Comparison of ENCODE assay signal across 8 cellular contexts in the genomic region with DNA sequence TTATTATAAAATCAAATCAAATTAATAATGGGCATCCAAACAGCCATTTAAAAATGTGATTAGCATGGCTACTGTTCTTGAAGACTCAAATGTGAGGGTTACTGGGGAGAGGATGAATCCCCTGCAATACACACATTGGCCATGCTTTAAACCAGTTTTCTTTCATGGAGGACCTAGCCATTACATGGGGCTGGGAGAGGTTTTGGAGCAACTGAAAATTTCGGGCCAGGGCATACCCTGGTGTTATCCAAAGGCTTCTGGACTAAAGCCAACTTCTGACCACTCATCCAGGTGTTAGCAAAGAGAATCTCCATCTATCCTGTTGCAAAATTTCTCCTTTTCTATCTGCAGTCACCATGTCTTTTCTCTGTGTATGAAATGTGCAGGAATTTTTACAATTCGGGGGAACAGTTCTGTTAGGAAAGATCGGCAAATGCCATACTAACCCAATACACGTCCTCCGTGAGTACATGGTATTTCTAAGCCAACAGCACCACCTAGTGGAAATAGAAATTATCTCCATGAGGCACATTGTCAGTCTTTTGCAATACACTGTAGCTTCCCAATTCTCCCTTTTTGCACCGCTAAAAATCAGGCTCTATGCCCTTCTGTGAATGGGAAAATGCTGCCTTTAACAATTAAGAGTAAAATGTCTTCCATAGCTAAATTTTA. TPM values are rescaled to one million over a fixed set of nuclear protein-coding genes. Genes with fewer than 3 reads are reported as not detected.
A peak's percentile ranks its signal among the peaks of the same experiment; 100 is the strongest.
DNase-seq lines count a peak whose midpoint lies in the region; ATAC-seq and TF ChIP-seq lines count a peak whose summit lies in the region.

No MANE protein-coding gene starts in this region.

- peak; percentile 47 for TF ChIP-seq CTCF in fibroblast of mammary gland (conservative IDR thresholded peaks at IDR 0.05; ENCODE audit: control insufficient read depth, insufficient read depth, low read depth, low read length)

- H3K27me3 ChIP-seq in MG63, result no peaks in the 10 kb centered on the region

- H3K9me3 ChIP-seq in SK-N-MC (ENCODE audit: low read depth, low read length) (no peaks in the 10 kb centered on the region; the same call in 1 of the 2 replicates), MG63 (no peaks in the 10 kb centered on the region)

- H3K9ac ChIP-seq in SK-N-MC (ENCODE audit: insufficient read length), result no peak overlapping the region

- H3K36me3 ChIP-seq in SK-N-MC (ENCODE audit: insufficient read depth, low read length), result no peaks in the 10 kb centered on the region
- H3K36me3 ChIP-seq in MG63, result no peaks in the 10 kb centered on the region

- DNase-seq in NOMO-1 (lab: John Stamatoyannopoulos, UW; ENCODE audit: unreplicated experiment in 2 of 2) (peak; percentile 3 to 43), NOMO-1 treated with dmso at 0.1 percent for 144 hours (lab: John Stamatoyannopoulos, UW; ENCODE audit: unreplicated experiment) (no peak), SK-N-MC (ENCODE audit: low read depth, low spot score) (peak; percentile 20), fibroblast of mammary gland (ENCODE audit: low read depth) (peak; percentile 67), pons (ENCODE audit: low spot score) (peak; percentile 78), MG63 (no peak)
- DNase-seq in Jurkat, Clone E6-1 (ENCODE audit: low read depth, low spot score), result peak; percentile 79

- no peak overlapping the region for H3K4me3 ChIP-seq in Jurkat, Clone E6-1 (ENCODE audit: low read length)
- H3K4me3 ChIP-seq in SK-N-MC, result no peak overlapping the region
- H3K4me3 ChIP-seq in fibroblast of mammary gland (ENCODE audit: control insufficient read depth, low read depth, low read length), result no peak overlapping the region
- no peak overlapping the region for H3K4me3 ChIP-seq in MG63

- no peak for ATAC-seq in GM21526 (IDR thresholded peaks at IDR 0.05; ENCODE audit: low FRiP score, unreplicated experiment)

- H3K27ac ChIP-seq in SK-N-MC, result no peak overlapping the region

RNA-seq across cellular contexts. Expression of a gene that starts 47.0 kb away (rescaled TPM):
- 20.6 TPM for polyA plus RNA-seq in Jurkat, Clone E6-1 (2012; ENCODE audit: insufficient read depth, insufficient read length)
- total RNA-seq in MG63 (2014; rRNA removed; shearing (Covaris generic); ENCODE audit: low replicate concordance), result 0.92 and 2.6 TPM in 2 replicates

RNA-seq across cellular contexts. Expression of a gene that starts 56.0 kb away (rescaled TPM):
- polyA plus RNA-seq in Jurkat, Clone E6-1 (2012; ENCODE audit: insufficient read depth, insufficient read length), result 5.6 TPM
- total RNA-seq in MG63 (2014; rRNA removed; shearing (Covaris generic); ENCODE audit: low replicate concordance), result 5.5 and 15.7 TPM in 2 replicates

Comparison
In these comparisons a context has a peak if more than half of its experiments do, and no peak if none do; other contexts are left out.
1. DNase-seq: peak in NOMO-1 (2 of 2), Jurkat, Clone E6-1 (single experiment), SK-N-MC (single experiment), fibroblast of mammary gland (single experiment) and pons (single experiment); none in NOMO-1 treated with dmso at 0.1 percent for 144 hours (single experiment) and MG63 (single experiment).